Comparison of ENCODE assay signal across 17 cellular contexts in genomic region chr5:139578348-139578724, GRCh38. TPM values are rescaled to one million over a fixed set of nuclear protein-coding genes. Genes with fewer than 3 reads are reported as not detected.
DNase-seq lines count a peak whose midpoint lies in the region; TF ChIP-seq lines count a peak whose summit lies in the region.
"Had no signal": no experiment of that assay in that cellular context is flagged by ENCODE, and none has a peak within 500 bp of the region (broad histone marks: within the 10 kb centered on the region; RNA-seq: fewer than 3 reads in every experiment).

No MANE protein-coding gene starts in this region.

- peak overlapping the region; percentile 97; the same call in 1 of the 2 replicates for H3K27ac ChIP-seq in MM.1S (ENCODE audit: low read length)
- H3K27ac ChIP-seq: A549, transverse colon had no signal

- H2AFZ ChIP-seq in MM.1S (ENCODE audit: low read length) = no peak overlapping the region

- H3K27me3 ChIP-seq in MM.1S (replicated peaks; ENCODE audit: insufficient read depth, low read length) (no peaks in the 10 kb centered on the region), MG63 (no peaks in the 10 kb centered on the region)
- H3K27me3 ChIP-seq: transverse colon had no signal

- 0 out of 2 replicates have a peak, but pooled peaks cover 6% of the 10 kb centered on the region for H4K20me1 ChIP-seq in MM.1S (ENCODE audit: insufficient read depth, low read length)

- peaks cover 44% of the 10 kb centered on the region for H3K4me1 Mint-ChIP-seq in activated CD4-positive, alpha-beta T cell treated with anti-CD3 and anti-CD28 coated beads, Interleukin-2, amount 10 ng/mL, durations not matched to agents 24 days and 14 days
- peaks cover 43% of the 10 kb centered on the region for H3K4me1 Mint-ChIP-seq in brain
- peaks cover 5% of the 10 kb centered on the region for H3K4me1 Mint-ChIP-seq in progenitor cell of endocrine pancreas (ENCODE audit: low read depth)

- H3K9me3 ChIP-seq in MM.1S (replicated peaks; ENCODE audit: insufficient read depth, low read length) (no peaks in the 10 kb centered on the region), MG63 (no peaks in the 10 kb centered on the region)
- H3K9me3 ChIP-seq: A549, transverse colon had no signal

- no peaks in the 10 kb centered on the region for H3K9me3 Mint-ChIP-seq in activated CD4-positive, alpha-beta T cell treated with anti-CD3 and anti-CD28 coated beads, Interleukin-2, amount 10 ng/mL, durations not matched to agents 24 days and 14 days
- H3K9me3 Mint-ChIP-seq in brain (peaks cover 0 to 4% (median 0%) of the 10 kb centered on the region in 5 experiments), progenitor cell of endocrine pancreas (ENCODE audit: low read depth) (no peaks in the 10 kb centered on the region)

- H3K4me2 ChIP-seq in MM.1S (ENCODE audit: low read depth, low read length) = no peak overlapping the region
- H3K4me2 ChIP-seq: A549 had no signal

- TF ChIP-seq CTCF in MM.1S (IDR thresholded peaks at IDR 0.05; ENCODE audit: low read length) (no peak), brain (conservative IDR thresholded peaks at IDR 0.05) (no peak), progenitor cell of endocrine pancreas (IDR thresholded peaks at IDR 0.05; ENCODE audit: unreplicated experiment) (no peak)

- peak overlapping the region; percentile 17 for H3K4me3 Mint-ChIP-seq in activated CD4-positive, alpha-beta T cell treated with anti-CD3 and anti-CD28 coated beads, Interleukin-2, amount 10 ng/mL, durations not matched to agents 24 days and 14 days
- H3K4me3 Mint-ChIP-seq in brain = no peak overlapping the region
- no peak overlapping the region for H3K4me3 Mint-ChIP-seq in progenitor cell of endocrine pancreas (ENCODE audit: low read depth)

- DNase-seq in activated CD4-positive, alpha-beta T cell treated with anti-CD3 and anti-CD28 coated beads, Interleukin-2, amount 10 ng/mL, durations not matched to agents 24 days and 14 days = no peak
- DNase-seq in activated CD4-positive, alpha-beta T cell treated with anti-CD3 and anti-CD28 coated beads, Interleukin-2, amount 50 U/mL, for 4 hours = no peak
- DNase-seq in MM.1S = no peak
- no peak for DNase-seq in progenitor cell of endocrine pancreas (ENCODE audit: low spot score, unreplicated experiment)
- no peak for DNase-seq in DMS53 (lab: John Stamatoyannopoulos, UW)
- DNase-seq in MG63 = no peak
- DNase-seq in GM19238 (ENCODE audit: insufficient read length, low spot score) = no peak
- DNase-seq: cortex of kidney; glutamatergic neuron; HCEC 1CT; NCI-H82; RPMI8226; stimulated activated CD4-positive, alpha-beta T cell treated with anti-CD3 and anti-CD28 coated beads, Interleukin-4, amount 100 ng/mL, for 24 hours; SW 1271; transverse colon had no signal

- no peaks in the 10 kb centered on the region for H3K9me2 ChIP-seq in MM.1S (replicated peaks; ENCODE audit: insufficient read depth, low read length)

- no peaks in the 10 kb centered on the region for H3K27me3 Mint-ChIP-seq in activated CD4-positive, alpha-beta T cell treated with anti-CD3 and anti-CD28 coated beads, Interleukin-2, amount 10 ng/mL, durations not matched to agents 24 days and 14 days
- H3K27me3 Mint-ChIP-seq in brain = no peaks in the 10 kb centered on the region
- no peaks in the 10 kb centered on the region for H3K27me3 Mint-ChIP-seq in progenitor cell of endocrine pancreas

- H3K36me3 ChIP-seq in MM.1S (replicated peaks; ENCODE audit: insufficient read depth, low read length) (0 out of 2 replicates have a peak, but pooled peaks cover 3% of the 10 kb centered on the region), MG63 (peaks cover 35% of the 10 kb centered on the region)
- H3K36me3 ChIP-seq: transverse colon had no signal

- peak overlapping the region; percentile 76 for H3K27ac Mint-ChIP-seq in activated CD4-positive, alpha-beta T cell treated with anti-CD3 and anti-CD28 coated beads, Interleukin-2, amount 10 ng/mL, durations not matched to agents 24 days and 14 days
- H3K27ac Mint-ChIP-seq in brain (peak overlapping the region in 3 of 5 experiments; percentile 11 to 61 (median 52)), progenitor cell of endocrine pancreas (peak overlapping the region; percentile 49)

- intact Hi-C loops in activated CD4-positive, alpha-beta T cell treated with anti-CD3 and anti-CD28 coated beads, Interleukin-2, amount 10 ng/mL, durations not matched to agents 24 days and 14 days (cut with micrococcal nuclease) = no loop called here

- H3K4me1 ChIP-seq in MM.1S (ENCODE audit: low read length) = peaks cover 59% of the 10 kb centered on the region

- peaks cover 25% of the 10 kb centered on the region for H3K36me3 Mint-ChIP-seq in activated CD4-positive, alpha-beta T cell treated with anti-CD3 and anti-CD28 coated beads, Interleukin-2, amount 10 ng/mL, durations not matched to agents 24 days and 14 days (ENCODE audit: low read depth)
- peaks cover 44% of the 10 kb centered on the region for H3K36me3 Mint-ChIP-seq in brain
- H3K36me3 Mint-ChIP-seq in progenitor cell of endocrine pancreas (ENCODE audit: insufficient read depth) = peaks cover 3% of the 10 kb centered on the region

- H3F3A ChIP-seq in MM.1S (ENCODE audit: insufficient read depth, low read length) = peaks cover 63% of the 10 kb centered on the region

- H3K79me2 ChIP-seq in MM.1S (ENCODE audit: low read length) = peaks cover 89% of the 10 kb centered on the region

- H3K4me3 ChIP-seq in MM.1S (ENCODE audit: low read length) (no peak overlapping the region), MG63 (no peak overlapping the region)
- H3K4me3 ChIP-seq: A549, transverse colon had no signal

- no peak overlapping the region for H3K9ac ChIP-seq in MM.1S (ENCODE audit: low read length)

RNA-seq across cellular contexts. Expression of gene UBE2D2, which starts 17.2 kb away (rescaled TPM):
- 272 and 275 TPM in 2 replicates for total RNA-seq in activated CD4-positive, alpha-beta T cell treated with anti-CD3 and anti-CD28 coated beads, Interleukin-2, amount 10 ng/mL, durations not matched to agents 24 days and 14 days
- 182 TPM for polyA plus RNA-seq in brain (ENCODE audit: insufficient read depth, low read depth, low replicate concordance)
- total RNA-seq in progenitor cell of endocrine pancreas = 147 and 155 TPM in 2 replicates
- 104 and 187 TPM in 2 replicates for total RNA-seq in MG63 (2014; rRNA removed; shearing (Covaris generic); ENCODE audit: low replicate concordance)
